In genomic region chr17:76968707-76969597, GRCh38 we compare ENCODE assay signal across 8 cellular contexts.
DNase-seq lines count a peak whose midpoint lies in the region; ATAC-seq and TF ChIP-seq lines count a peak whose summit lies in the region.

No MANE protein-coding gene starts in this region.

- no peaks in the 10 kb centered on the region for H3K36me3 ChIP-seq in neuron (ENCODE audit: insufficient read depth, low read length)
- no peaks in the 10 kb centered on the region for H3K36me3 ChIP-seq in vagina

- H3K4me1 ChIP-seq in neuron (ENCODE audit: insufficient read depth, low read length) (peaks cover 19% of the 10 kb centered on the region), vagina (peaks cover 10% of the 10 kb centered on the region)

- H3K4me1 Mint-ChIP-seq in Calu3 (ENCODE audit: low read depth, unreplicated experiment), result peaks cover 18% of the 10 kb centered on the region

- DNase-seq in Calu3, result peak; percentile 65
- peak; percentile 90 for DNase-seq in NCI-H1694 treated with DMSO at 0.1 percent for 48 hours (lab: John Stamatoyannopoulos, UW)
- DNase-seq in activated CD4-positive, alpha-beta T cell treated with anti-CD3 and anti-CD28 coated beads for 1 hour, result peak; percentile 18
- DNase-seq in effector CD8-positive, alpha-beta T cell (lab: John Stamatoyannopoulos, UW), result peak; percentile 10
- no peak for DNase-seq in vagina (ENCODE audit: extremely low spot score in 2 of 2)
- DNase-seq in hepatic stellate cell (ENCODE audit: low spot score), result no peak

- no peak for TF ChIP-seq POLR2A in vagina (IDR thresholded peaks at IDR 0.05)

- peaks cover 24% of the 10 kb centered on the region for H3K36me3 Mint-ChIP-seq in Calu3 (ENCODE audit: insufficient read depth, unreplicated experiment)

- H3K9me3 ChIP-seq in neuron (ENCODE audit: low read length) (no peaks in the 10 kb centered on the region), vagina (no peaks in the 10 kb centered on the region)

- peak overlapping the region; percentile 93 for H3K27ac Mint-ChIP-seq in Calu3 (ENCODE audit: unreplicated experiment)

- no peaks in the 10 kb centered on the region for H3K9me3 Mint-ChIP-seq in Calu3 (ENCODE audit: low read depth, unreplicated experiment)

- no peak overlapping the region for H3K27ac ChIP-seq in vagina

- intact Hi-C loops in Calu3 (cut with micrococcal nuclease; ENCODE audit: unreplicated experiment) (no loop called here), vagina (cut with DNase I) (no loop called here)

- H3K27me3 ChIP-seq in neuron (ENCODE audit: insufficient read depth, low read length) (peaks cover 2% of the 10 kb centered on the region), vagina (peaks cover 7% of the 10 kb centered on the region)

- BruUV-seq in Calu3 (replicated peaks; lab: Mats Ljungman, UMichigan), result TSS peak; percentile 64

- peak overlapping the region; percentile 83 for H2AFZ ChIP-seq in neuron (ENCODE audit: low read depth, low read length)

- TF ChIP-seq CTCF in Calu3 (IDR thresholded peaks at IDR 0.05; ENCODE audit: unreplicated experiment) (no peak), vagina (IDR thresholded peaks at IDR 0.05) (no peak)

- peaks cover 35% of the 10 kb centered on the region for H3K27me3 Mint-ChIP-seq in Calu3 (ENCODE audit: unreplicated experiment)

- H3K4me3 Mint-ChIP-seq in Calu3 (ENCODE audit: low read depth, unreplicated experiment), result peak overlapping the region; percentile 72

- no peak for ATAC-seq in GM19328 (IDR thresholded peaks at IDR 0.05; ENCODE audit: unreplicated experiment)

- CTCF ChIA-PET in Calu3 (lab: Charles Lee), result interaction anchor here (0.6 to 0.9 kb wide), 5 partner anchors 8 to 111 kb away, joined by 3 to 9 read pairs (median 4); partner anchors contain the start of gene MGAT5B

- H3K4me3 ChIP-seq in neuron (ENCODE audit: low read length) (peak overlapping the region; percentile 56), vagina (peak overlapping the region; percentile 11 to 31)

Comparison
In these comparisons a context has a peak if more than half of its experiments do, and no peak if none do; other contexts are left out.
1. DNase-seq: peak in Calu3 (single experiment), NCI-H1694 treated with DMSO at 0.1 percent for 48 hours (single experiment), activated CD4-positive, alpha-beta T cell treated with anti-CD3 and anti-CD28 coated beads for 1 hour (single experiment) and effector CD8-positive, alpha-beta T cell (single experiment); none in vagina (0 of 2) and hepatic stellate cell (single experiment).